18 cellular contexts compared by ENCODE assay signal in genomic region chr13:49459580-49459979, GRCh38.
"Had no signal": no experiment of that assay in that cellular context is flagged by ENCODE, and none has a peak within 500 bp of the region (broad histone marks: within the 10 kb centered on the region; RNA-seq: fewer than 3 reads in every experiment).

No MANE protein-coding gene starts in this region.

- H3K4me3 ChIP-seq: adrenal gland, ascending aorta, heart left ventricle, upper lobe of left lung had no signal

- FAIRE-seq: endometrium had no signal

- ATAC-seq: heart left ventricle; left ventricle myocardium superior; natural killer cell; stimulated activated naive CD8-positive, alpha-beta T cell treated with anti-CD3 and anti-CD28 coated beads, Interleukin-15, Interleukin-2, amounts not matched to agents 100 U/mL and 50 U/mL, for 24 hours; WTC11 had no signal

- DNase-seq: activated CD4-positive, alpha-beta T cell treated with anti-CD3 and anti-CD28 coated beads, Interleukin-2, amount 50 U/mL, for 4 hours; activated gamma-delta T cell treated with Interleukin-2 at 50 U/mL for 16 hours; adrenal gland; brain microvascular endothelial cell; caudate nucleus; effector CD4-positive, alpha-beta T cell; heart left ventricle; left ventricle myocardium superior; mammary epithelial cell; midbrain; natural killer cell; stimulated activated CD4-positive, alpha-beta T cell treated with anti-CD3 and anti-CD28 coated beads, Interleukin-2, amount 100 ng/mL, for 48 hours; stimulated activated naive CD8-positive, alpha-beta T cell treated with anti-CD3 and anti-CD28 coated beads, Interleukin-15, Interleukin-2, amounts not matched to agents 100 U/mL and 50 U/mL, for 24 hours; T-helper 9 cell; upper lobe of left lung had no signal
